34 cellular contexts compared by ENCODE assay signal in genomic region chr2:145047554-145047953, GRCh38.
"Had no signal": no experiment of that assay in that cellular context is flagged by ENCODE, and none has a peak within 500 bp of the region (broad histone marks: within the 10 kb centered on the region; RNA-seq: fewer than 3 reads in every experiment).

No MANE protein-coding gene starts in this region.

- H3K4me3 ChIP-seq: MG63 had no signal

- H3K36me3 ChIP-seq: MG63 had no signal

- H3K9me3 ChIP-seq: MG63 had no signal

- H3K27me3 ChIP-seq: MG63 had no signal

- H3K9ac ChIP-seq: KMS-11 had no signal

- DNase-seq: Karpas-422, Kasumi-1, MG63, MM.1S, MV-4-11, NCI-H1048, NCI-H1092, NCI-H1092 treated with DMSO at 0.1 percent for 48 hours, NCI-H1105, NCI-H1105 treated with DMSO at 0.1 percent for 48 hours, NCI-H1417, NCI-H1417 treated with DMSO at 0.1 percent for 48 hours, NCI-H1436, NCI-H1436 treated with DMSO at 0.1 percent for 48 hours, NCI-H146, NCI-H1694, NCI-H1694 treated with DMSO at 0.1 percent for 48 hours, NCI-H187, NCI-H187 treated with DMSO at 0.1 percent for 48 hours, NCI-H1930, NCI-H2029, NCI-H2029 treated with DMSO at 0.1 percent for 48 hours, NCI-H2081, NCI-H2081 treated with DMSO at 0.1 percent for 48 hours, NCI-H2107, NCI-H2171, NCI-H2227 treated with DMSO at 0.1 percent for 48 hours, NCI-H226, NCI-H345, NCI-H446, NCI-H446 treated with DMSO at 0.1 percent for 48 hours, NCI-H510A, NCI-H510A treated with DMSO at 0.1 percent for 48 hours had no signal

- H3K27ac ChIP-seq: KMS-11 had no signal
